ENCODE assay signal across 29 cellular contexts in the genomic region with DNA sequence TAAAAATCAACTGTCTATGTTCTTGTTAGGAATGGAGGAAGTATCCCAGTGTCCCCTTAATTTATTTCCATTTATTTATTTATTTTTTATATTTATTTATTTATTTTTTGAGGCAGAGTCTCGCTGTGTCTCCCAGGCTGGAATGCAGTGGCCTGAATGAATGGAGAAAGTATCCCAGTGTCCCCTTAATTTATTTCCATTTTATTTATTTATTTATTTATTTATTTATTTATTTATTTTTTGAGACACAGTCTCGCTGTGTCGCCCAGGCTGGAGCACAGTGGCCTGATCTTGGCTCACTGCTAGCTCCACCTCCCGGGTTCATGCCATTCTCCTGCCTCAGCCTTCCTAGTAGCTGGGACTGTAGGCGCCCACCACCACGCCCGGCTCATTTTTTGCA.
"Had no signal": no experiment of that assay in that cellular context is flagged by ENCODE, and none has a peak within 500 bp of the region (broad histone marks: within the 10 kb centered on the region; RNA-seq: fewer than 3 reads in every experiment).

No MANE protein-coding gene starts in this region.

- FAIRE-seq: endometrium, endothelial cell of umbilical vein, frontal cortex had no signal

- ATAC-seq: effector memory CD8-positive, alpha-beta T cell; esophagus mucosa; foreskin keratinocyte; gastrocnemius medialis; gastroesophageal sphincter; heart left ventricle; heart right ventricle had no signal

- H3K4me2 ChIP-seq: hepatocyte had no signal

- H3K4me1 Mint-ChIP-seq: endodermal cell had no signal

- H3K9me3 Mint-ChIP-seq: dendritic cell treated with granulocyte-macrophage colony-stimulating factor and Interleukin-4, amounts not matched to agents 40 ng/mL and 50 ng/mL, for 4 days; effector memory CD8-positive, alpha-beta T cell; endodermal cell had no signal

- H3K27me3 ChIP-seq: dorsolateral prefrontal cortex, esophagus muscularis mucosa, esophagus squamous epithelium, foreskin keratinocyte, gastrocnemius medialis, gastroesophageal sphincter, heart left ventricle, heart right ventricle, hepatocyte had no signal

- DNase-seq: cortex of kidney; dermis blood vessel endothelial cell; dorsolateral prefrontal cortex; effector CD4-positive, alpha-beta T cell; effector CD8-positive, alpha-beta T cell; effector memory CD4-positive, alpha-beta T cell; effector memory CD8-positive, alpha-beta T cell; endodermal cell; erythroblast; esophagus squamous epithelium; foreskin fibroblast; foreskin keratinocyte; foreskin melanocyte; gastrocnemius medialis; glutamatergic neuron; head of caudate nucleus; heart left ventricle; heart right ventricle; hippocampal formation had no signal

- H3K27me3 Mint-ChIP-seq: dendritic cell treated with granulocyte-macrophage colony-stimulating factor and Interleukin-4, amounts not matched to agents 40 ng/mL and 50 ng/mL, for 4 days; effector memory CD8-positive, alpha-beta T cell had no signal

- H3K4me1 ChIP-seq: foreskin keratinocyte, gastrocnemius medialis, heart left ventricle had no signal

- H3K27ac Mint-ChIP-seq: dendritic cell treated with granulocyte-macrophage colony-stimulating factor and Interleukin-4, amounts not matched to agents 40 ng/mL and 50 ng/mL, for 4 days; effector memory CD8-positive, alpha-beta T cell; endodermal cell had no signal

- H3K4me3 ChIP-seq: coronary artery, dorsolateral prefrontal cortex, esophagus muscularis mucosa, esophagus squamous epithelium, gastrocnemius medialis, gastroesophageal sphincter, heart left ventricle, heart right ventricle, hepatocyte had no signal

- H3K4me3 Mint-ChIP-seq: dendritic cell treated with granulocyte-macrophage colony-stimulating factor and Interleukin-4, amounts not matched to agents 40 ng/mL and 50 ng/mL, for 4 days; effector memory CD8-positive, alpha-beta T cell; endodermal cell had no signal

- H3K27ac ChIP-seq: coronary artery, dorsolateral prefrontal cortex, epithelial cell of prostate, esophagus muscularis mucosa, esophagus squamous epithelium, foreskin keratinocyte, gastrocnemius medialis, gastroesophageal sphincter, heart left ventricle, heart right ventricle, hepatocyte had no signal

- H3K9me3 ChIP-seq: esophagus muscularis mucosa, esophagus squamous epithelium, gastrocnemius medialis, gastroesophageal sphincter, heart left ventricle, heart right ventricle had no signal
